Comparison of ENCODE assay signal across 26 cellular contexts in genomic region chr2:69087211-69087911, GRCh38.
DNase-seq lines count a peak whose midpoint lies in the region; ATAC-seq, FAIRE-seq and TF ChIP-seq lines count a peak whose summit lies in the region.
"Had no signal": no experiment of that assay in that cellular context is flagged by ENCODE, and none has a peak within 500 bp of the region (broad histone marks: within the 10 kb centered on the region; RNA-seq: fewer than 3 reads in every experiment).

No MANE protein-coding gene starts in this region.

- peaks cover 52% of the 10 kb centered on the region for H3K36me3 Mint-ChIP-seq in brain
- H3K36me3 Mint-ChIP-seq: activated naive CD8-positive, alpha-beta T cell had no signal

- peak overlapping the region in 3 of 5 experiments; percentile 45 to 56 (median 53) for H3K27ac Mint-ChIP-seq in brain
- H3K27ac Mint-ChIP-seq: activated naive CD8-positive, alpha-beta T cell; stimulated activated naive CD8-positive, alpha-beta T cell treated with anti-CD3 and anti-CD28 coated beads, Interleukin-15, amount 100 ng/mL, for 72 hours had no signal

- TF ChIP-seq CTCF in brain (conservative IDR thresholded peaks at IDR 0.05), result no peak
- TF ChIP-seq CTCF in tibial artery (IDR thresholded peaks at IDR 0.05), result no peak

- TF ChIP-seq POLR2A in GM12891 (IDR thresholded peaks at IDR 0.05; ENCODE audit: low read depth, low read length), result no peak

- peaks cover 0 to 17% (median 11%) of the 10 kb centered on the region in 3 donors for H3K36me3 ChIP-seq in tibial artery

- H3K4me3 Mint-ChIP-seq in brain, result peak overlapping the region in 1 of 5 experiments; percentile 11
- H3K4me3 Mint-ChIP-seq: activated naive CD8-positive, alpha-beta T cell; stimulated activated naive CD8-positive, alpha-beta T cell treated with anti-CD3 and anti-CD28 coated beads, Interleukin-15, amount 100 ng/mL, for 72 hours had no signal

- intact Hi-C loops in right cardiac atrium (cut with DNase I), result no loop called here
- intact Hi-C loops in tibial artery (cut with DNase I; ENCODE audit: low total_unique reads), result no loop called here

- H3K27ac ChIP-seq in right cardiac atrium (ENCODE audit: low read length) (no peak overlapping the region), tibial artery (peak overlapping the region; percentile 56 to 61)

- H3K9me3 ChIP-seq in right cardiac atrium (ENCODE audit: control insufficient read depth, low read length) (no peaks in the 10 kb centered on the region), tibial artery (no peaks in the 10 kb centered on the region)
- H3K9me3 ChIP-seq: mucosa of descending colon, tibial nerve had no signal

- H3K27me3 ChIP-seq in right cardiac atrium (ENCODE audit: control insufficient read depth, insufficient read depth), result no peaks in the 10 kb centered on the region
- H3K27me3 ChIP-seq in tibial artery, result no peaks in the 10 kb centered on the region
- H3K27me3 ChIP-seq: tibial nerve had no signal

- H3K4me1 Mint-ChIP-seq in brain, result peaks cover 26% of the 10 kb centered on the region

- H3K27me3 Mint-ChIP-seq in brain, result no peaks in the 10 kb centered on the region

- DNase-seq in M059J (ENCODE audit: low read depth), result peak; percentile 22
- DNase-seq in right cardiac atrium, result no peak
- no peak for DNase-seq in tibial artery
- DNase-seq in GM12891 (ENCODE audit: insufficient read length, low spot score), result no peak
- DNase-seq in NCI-H2227 (lab: John Stamatoyannopoulos, UW; ENCODE audit: unreplicated experiment), result no peak
- no peak for DNase-seq in NCI-H345 (lab: John Stamatoyannopoulos, UW)
- DNase-seq: activated CD4-positive, alpha-beta T cell treated with anti-CD3 and anti-CD28 coated beads, Interleukin-2, amount 50 U/mL, for 48 hours; activated CD8-positive, alpha-beta memory T cell treated with anti-CD3 and anti-CD28 coated beads, Interleukin-2, amount 50 U/mL, for 48 hours; effector memory CD4-positive, alpha-beta T cell; erythroblast; GOT3; hypothalamus; mucosa of descending colon; NCI-H146; NCI-H226; NCI-H774; SHP77 treated with DMSO at 0.1 percent for 48 hours; stimulated activated naive CD8-positive, alpha-beta T cell treated with anti-CD3 and anti-CD28 coated beads, Interleukin-15, amount 100 ng/mL, for 72 hours; SW 1271; T1000 had no signal

- no peak for FAIRE-seq in GM12891 (lab: Jason Lieb, UNC)
- FAIRE-seq: frontal cortex, GM19239 had no signal

- ATAC-seq in right cardiac atrium, result peak; percentile 47 to 54
- ATAC-seq: K562; mucosa of descending colon; stimulated activated naive CD8-positive, alpha-beta T cell treated with anti-CD3 and anti-CD28 coated beads, Interleukin-15, amount 100 ng/mL, for 72 hours had no signal

- H3K4me1 ChIP-seq in right cardiac atrium (ENCODE audit: control insufficient read depth, insufficient read depth, low read length) (peaks cover 3% of the 10 kb centered on the region), tibial artery (peaks cover 0 to 64% (median 56%) of the 10 kb centered on the region in 4 donors)

- H3K9me3 Mint-ChIP-seq in brain, result no peaks in the 10 kb centered on the region
- H3K9me3 Mint-ChIP-seq: stimulated activated naive CD8-positive, alpha-beta T cell treated with anti-CD3 and anti-CD28 coated beads, Interleukin-15, amount 100 ng/mL, for 72 hours had no signal

- WGBS in right cardiac atrium, result 68% methylated on average over 5 of the region's 5 CpGs

- H3K4me3 ChIP-seq in right cardiac atrium (ENCODE audit: low read length) (no peak overlapping the region), tibial artery (no peak overlapping the region)
- H3K4me3 ChIP-seq: K562, mucosa of descending colon, tibial nerve had no signal

TF ChIP-seq in GM12891, 5 proteins besides CTCF, POLR2A, EP300 and RAD21:
- no peak for TF ChIP-seq PAX5 (IDR thresholded peaks at IDR 0.05; ENCODE audit: insufficient read depth, low read length, severe bottlenecking)
- no peak for TF ChIP-seq SPI1 (IDR thresholded peaks at IDR 0.05; ENCODE audit: low read depth, low read length)
- no peak for TF ChIP-seq TAF1 (IDR thresholded peaks at IDR 0.05; ENCODE audit: low read depth, low read length)
- TF ChIP-seq POLR2AphosphoS5 (IDR thresholded peaks at IDR 0.05; ENCODE audit: low read depth, low read length), result no peak
- TF ChIP-seq POU2F2 (IDR thresholded peaks at IDR 0.05; ENCODE audit: low read depth, low read length), result no peak
